1 cellular context compared by ENCODE assay signal in genomic region chr12:71449373-71450070, GRCh38.
A peak's percentile ranks its signal among the peaks of the same experiment; 100 is the strongest.
TF ChIP-seq lines count a peak whose summit lies in the region.

No MANE protein-coding gene starts in this region.

TF ChIP-seq in HEK293, 187 proteins besides CTCF, POLR2A, EP300 and RAD21 (continued from another document):
- TF ChIP-seq ZNF518A (tag by site-specific recombination; conservative IDR thresholded peaks at IDR 0.05; ENCODE audit: low read depth) (0 out of 2 replicates have a peak, but pooled peaks have one; percentile 12), ZNF404 (tag by site-specific recombination; IDR thresholded peaks at IDR 0.05) (no peak), GLI2 (tag by site-specific recombination; IDR thresholded peaks at IDR 0.05; ENCODE audit: borderline replicate concordance, low read depth) (no peak), ZFHX2 (tag by site-specific recombination; conservative IDR thresholded peaks at IDR 0.05) (no peak), ZNF121 (tag by site-specific recombination; IDR thresholded peaks at IDR 0.05) (no peak), ZSCAN4 (tag by site-specific recombination; IDR thresholded peaks at IDR 0.05) (no peak)
